Comparison of ENCODE assay signal across 19 cellular contexts in genomic region chr6:21158873-21159272, GRCh38.
DNase-seq lines count a peak whose midpoint lies in the region; ATAC-seq and FAIRE-seq lines count a peak whose summit lies in the region.
"Had no signal": no experiment of that assay in that cellular context is flagged by ENCODE, and none has a peak within 500 bp of the region (broad histone marks: within the 10 kb centered on the region; RNA-seq: fewer than 3 reads in every experiment).

No MANE protein-coding gene starts in this region.

- H3K4me3 ChIP-seq in small intestine (ENCODE audit: low read depth in 1 of 2, low read length in 2 of 2), result no peak overlapping the region
- H3K4me3 ChIP-seq: cardiac muscle cell, transverse colon had no signal

- H3K36me3 ChIP-seq in small intestine (ENCODE audit: control insufficient read depth in 2 of 2, insufficient read depth in 2 of 2, low read length in 2 of 2), result no peaks in the 10 kb centered on the region
- H3K36me3 ChIP-seq: cardiac muscle cell, transverse colon had no signal

- H3K9me3 ChIP-seq in small intestine (ENCODE audit: control insufficient read depth, low read depth), result no peaks in the 10 kb centered on the region
- H3K9me3 ChIP-seq: transverse colon had no signal

- 67 to 74% (median 67%) methylated on average over 1 of the region's 1 CpG for WGBS in small intestine, 3 donors

- no peak for DNase-seq in GM19239 (ENCODE audit: insufficient read length, low spot score)
- no peak for DNase-seq in small intestine
- no peak for DNase-seq in RCC 7860 (ENCODE audit: low spot score)
- no peak for DNase-seq in NCI-H446 (lab: John Stamatoyannopoulos, UW)
- no peak for DNase-seq in hypothalamus (lab: John Stamatoyannopoulos, UW)
- DNase-seq: activated CD4-positive, alpha-beta T cell treated with anti-CD3 and anti-CD28 coated beads, Interleukin-2, amount 10 ng/mL, durations not matched to agents 24 days and 14 days; activated gamma-delta T cell; dermis blood vessel endothelial cell; DMS79; GOT3; naive thymus-derived CD4-positive, alpha-beta T cell; NCI-H1417 treated with DMSO at 0.1 percent for 48 hours; SHP77 treated with DMSO at 0.1 percent for 48 hours; stimulated activated CD4-positive, alpha-beta T cell treated with anti-CD3 and anti-CD28 coated beads, Interleukin-2, amount 100 ng/mL, for 24 hours; transverse colon had no signal

- FAIRE-seq in GM19239 (lab: Jason Lieb, UNC) (peak; percentile 83), small intestine (lab: Jason Lieb, UNC) (peak; percentile 51), RCC 7860 (lab: Jason Lieb, UNC) (no peak)
- FAIRE-seq: HepG2 had no signal

- no peak overlapping the region for H3K27ac ChIP-seq in small intestine (ENCODE audit: low read depth in 1 of 2, low read length in 1 of 2)
- H3K27ac ChIP-seq: cardiac muscle cell, transverse colon had no signal

- no peaks in the 10 kb centered on the region for H3K4me1 ChIP-seq in small intestine (ENCODE audit: control insufficient read depth in 2 of 2, insufficient read depth in 1 of 2, low read depth in 1 of 2, low read length in 1 of 2)
- H3K4me1 ChIP-seq: transverse colon had no signal

- no peaks in the 10 kb centered on the region for H3K27me3 ChIP-seq in small intestine (ENCODE audit: control insufficient read depth in 2 of 2, insufficient read depth in 2 of 2, low read length in 2 of 2)
- H3K27me3 ChIP-seq: cardiac muscle cell, transverse colon had no signal

- ATAC-seq in HG02588 (IDR thresholded peaks at IDR 0.05; ENCODE audit: unreplicated experiment) (peak; percentile 48), HG03196 (IDR thresholded peaks at IDR 0.05; ENCODE audit: unreplicated experiment) (peak; percentile 43)
- ATAC-seq: HepG2; naive thymus-derived CD4-positive, alpha-beta T cell had no signal
